1 cellular context compared by ENCODE assay signal in genomic region chr7:150949971-150950491, GRCh38.
TF ChIP-seq lines count a peak whose summit lies in the region.

No MANE protein-coding gene starts in this region.

TF ChIP-seq in IMR-90, 13 proteins besides CTCF, POLR2A, EP300 and RAD21 (continued from another document):
- TF ChIP-seq ELK1 (IDR thresholded peaks at IDR 0.05; ENCODE audit: borderline replicate concordance, low read depth, low read length) (no peak), BHLHE40 (IDR thresholded peaks at IDR 0.05; ENCODE audit: low read depth, low read length) (no peak), CHD1 (IDR thresholded peaks at IDR 0.05; ENCODE audit: low read depth, low read length) (no peak), MAFK (IDR thresholded peaks at IDR 0.05; ENCODE audit: low read depth, low read length) (no peak), MAZ (IDR thresholded peaks at IDR 0.05; ENCODE audit: borderline replicate concordance, low read depth, low read length) (no peak), SMC3 (IDR thresholded peaks at IDR 0.05; ENCODE audit: low read depth, low read length) (no peak), FOS (IDR thresholded peaks at IDR 0.05; ENCODE audit: low read depth, low read length) (no peak), NFE2L2 (IDR thresholded peaks at IDR 0.05; ENCODE audit: low read depth, low read length) (no peak), CEBPB (IDR thresholded peaks at IDR 0.05; ENCODE audit: low read depth, low read length) (no peak), RCOR1 (IDR thresholded peaks at IDR 0.05; ENCODE audit: insufficient replicate concordance, low read length) (no peak), MXI1 (IDR thresholded peaks at IDR 0.05; ENCODE audit: borderline replicate concordance, low read depth, low read length) (no peak)
